In genomic region chr15:101024709-101025108, GRCh38 we compare ENCODE assay signal across 15 cellular contexts.
DNase-seq lines count a peak whose midpoint lies in the region; ATAC-seq and TF ChIP-seq lines count a peak whose summit lies in the region.
"Had no signal": no experiment of that assay in that cellular context is flagged by ENCODE, and none has a peak within 500 bp of the region (broad histone marks: within the 10 kb centered on the region; RNA-seq: fewer than 3 reads in every experiment).

No MANE protein-coding gene starts in this region.

- TF ChIP-seq CTCF in heart right ventricle (IDR thresholded peaks at IDR 0.05) (no peak), neural progenitor cell (IDR thresholded peaks at IDR 0.05) (no peak), tibial nerve (IDR thresholded peaks at IDR 0.05) (no peak)

- H3K4me1 Mint-ChIP-seq in activated CD4-positive, alpha-beta T cell treated with anti-CD3 and anti-CD28 coated beads, Interleukin-2, amount 10 ng/mL, durations not matched to agents 7 days and 5 days: no peaks in the 10 kb centered on the region
- H3K4me1 Mint-ChIP-seq in activated CD4-positive, alpha-beta T cell treated with anti-CD3 and anti-CD28 coated beads, Interleukin-2, amount 10 ng/mL, durations not matched to agents 24 days and 14 days: no peaks in the 10 kb centered on the region
- H3K4me1 Mint-ChIP-seq in neural progenitor cell: peaks cover 32% of the 10 kb centered on the region

- no peak overlapping the region for H3K4me3 Mint-ChIP-seq in activated CD4-positive, alpha-beta T cell treated with anti-CD3 and anti-CD28 coated beads, Interleukin-2, amount 10 ng/mL, durations not matched to agents 7 days and 5 days
- no peak overlapping the region for H3K4me3 Mint-ChIP-seq in activated CD4-positive, alpha-beta T cell treated with anti-CD3 and anti-CD28 coated beads, Interleukin-2, amount 10 ng/mL, durations not matched to agents 24 days and 14 days
- no peak overlapping the region for H3K4me3 Mint-ChIP-seq in neural progenitor cell
- H3K4me3 Mint-ChIP-seq: activated T-cell treated with anti-CD3 and anti-CD28 coated beads, Interleukin-2, amount 50 U/mL, for 4 hours; CD4-positive, alpha-beta T cell had no signal

- no peaks in the 10 kb centered on the region for H3K9me3 Mint-ChIP-seq in activated CD4-positive, alpha-beta T cell treated with anti-CD3 and anti-CD28 coated beads, Interleukin-2, amount 10 ng/mL, durations not matched to agents 7 days and 5 days
- H3K9me3 Mint-ChIP-seq in activated CD4-positive, alpha-beta T cell treated with anti-CD3 and anti-CD28 coated beads, Interleukin-2, amount 10 ng/mL, durations not matched to agents 24 days and 14 days: no peaks in the 10 kb centered on the region
- peaks cover 4% of the 10 kb centered on the region for H3K9me3 Mint-ChIP-seq in neural progenitor cell
- H3K9me3 Mint-ChIP-seq: activated T-cell treated with anti-CD3 and anti-CD28 coated beads, Interleukin-2, amount 50 U/mL, for 4 hours; CD4-positive, alpha-beta T cell had no signal

- peak overlapping the region; percentile 15 to 81 (median 72) for H3K27ac ChIP-seq in heart right ventricle
- H3K27ac ChIP-seq in neural progenitor cell: no peak overlapping the region
- peak overlapping the region in 3 of 4 donors; percentile 52 to 62 (median 54) for H3K27ac ChIP-seq in tibial nerve
- H3K27ac ChIP-seq: 22Rv1, tibial artery had no signal

- H2AFZ ChIP-seq in neural progenitor cell (replicated peaks): no peak overlapping the region

- H3K79me2 ChIP-seq in neural progenitor cell (ENCODE audit: low read depth): no peaks in the 10 kb centered on the region

- CTCF ChIA-PET in activated CD4-positive, alpha-beta T cell treated with anti-CD3 and anti-CD28 coated beads, Interleukin-2, amount 10 ng/mL, durations not matched to agents 7 days and 5 days (lab: Charles Lee): no interaction called here

- intact Hi-C loops in activated CD4-positive, alpha-beta T cell treated with anti-CD3 and anti-CD28 coated beads, Interleukin-2, amount 10 ng/mL, durations not matched to agents 24 days and 14 days (cut with micrococcal nuclease): no loop called here
- intact Hi-C loops in heart right ventricle (cut with DNase I): loop anchor here in 3 of 10 donors (5.0 to 10.0 kb wide), 3 partner anchors 43 to 170 kb away; no protein-coding TSS in a partner anchor

- no peak for DNase-seq in activated CD4-positive, alpha-beta T cell treated with anti-CD3 and anti-CD28 coated beads, Interleukin-2, amount 10 ng/mL, durations not matched to agents 7 days and 5 days
- no peak for DNase-seq in activated CD4-positive, alpha-beta T cell treated with anti-CD3 and anti-CD28 coated beads, Interleukin-2, amount 10 ng/mL, durations not matched to agents 24 days and 14 days
- DNase-seq in heart right ventricle (peak in 1 of 2 donors; percentile 3), neural progenitor cell (ENCODE audit: low spot score) (no peak), tibial nerve (ENCODE audit: low spot score in 2 of 2) (no peak), NCI-H128 (lab: John Stamatoyannopoulos, UW; ENCODE audit: unreplicated experiment) (no peak)
- DNase-seq: activated T-cell treated with anti-CD3 and anti-CD28 coated beads, Interleukin-2, amount 50 U/mL, for 4 hours; CD4-positive, alpha-beta T cell; MG63; NCI-H774 had no signal

- no peaks in the 10 kb centered on the region for H3K36me3 Mint-ChIP-seq in activated CD4-positive, alpha-beta T cell treated with anti-CD3 and anti-CD28 coated beads, Interleukin-2, amount 10 ng/mL, durations not matched to agents 7 days and 5 days (ENCODE audit: low read depth)
- no peaks in the 10 kb centered on the region for H3K36me3 Mint-ChIP-seq in activated CD4-positive, alpha-beta T cell treated with anti-CD3 and anti-CD28 coated beads, Interleukin-2, amount 10 ng/mL, durations not matched to agents 24 days and 14 days (ENCODE audit: low read depth)
- no peaks in the 10 kb centered on the region for H3K36me3 Mint-ChIP-seq in neural progenitor cell

- H3K27me3 ChIP-seq in heart right ventricle (peaks cover 0 to 9% (median 0%) of the 10 kb centered on the region in 7 donors), neural progenitor cell (no peaks in the 10 kb centered on the region), tibial nerve (no peaks in the 10 kb centered on the region)
- H3K27me3 ChIP-seq: MG63, pancreas, tibial artery had no signal

- no peaks in the 10 kb centered on the region for H3K9me3 ChIP-seq in heart right ventricle
- H3K9me3 ChIP-seq in neural progenitor cell (ENCODE audit: low read depth): no peaks in the 10 kb centered on the region
- no peaks in the 10 kb centered on the region for H3K9me3 ChIP-seq in tibial nerve
- H3K9me3 ChIP-seq: MG63, pancreas, tibial artery had no signal

- 88% methylated on average over 15 of the region's 15 CpGs for WGBS in heart right ventricle, 2 donors
- WGBS in tibial nerve, 2 donors: 83 to 85% methylated on average over 14 to 15 of the region's 15 CpGs

- H3K4me1 ChIP-seq in heart right ventricle (peaks cover 0 to 44% (median 18%) of the 10 kb centered on the region in 9 donors), neural progenitor cell (peaks cover 4% of the 10 kb centered on the region), tibial nerve (peaks cover 0 to 20% (median 12%) of the 10 kb centered on the region in 4 donors)
- H3K4me1 ChIP-seq: pancreas, tibial artery had no signal

- no peak overlapping the region for H3K4me2 ChIP-seq in neural progenitor cell

- TF ChIP-seq EP300 in tibial nerve (IDR thresholded peaks at IDR 0.05): no peak

- ATAC-seq in heart right ventricle (no peak), HG02798 (IDR thresholded peaks at IDR 0.05; ENCODE audit: poor library complexity, unreplicated experiment) (no peak), HG03469 (IDR thresholded peaks at IDR 0.05; ENCODE audit: unreplicated experiment) (no peak)
- ATAC-seq: activated T-cell treated with anti-CD3 and anti-CD28 coated beads, Interleukin-2, amount 50 U/mL, for 4 hours had no signal

- H3F3A ChIP-seq in neural progenitor cell (ENCODE audit: low read depth): no peaks in the 10 kb centered on the region

- POLR2A ChIA-PET in activated CD4-positive, alpha-beta T cell treated with anti-CD3 and anti-CD28 coated beads, Interleukin-2, amount 10 ng/mL, durations not matched to agents 7 days and 5 days (lab: Charles Lee): no interaction called here

- no peak overlapping the region for H3K9ac ChIP-seq in neural progenitor cell

- H3K36me3 ChIP-seq in heart right ventricle: peaks cover 0 to 74% (median 0%) of the 10 kb centered on the region in 9 donors
- no peaks in the 10 kb centered on the region for H3K36me3 ChIP-seq in neural progenitor cell
- peaks cover 0 to 35% (median 0%) of the 10 kb centered on the region in 3 donors for H3K36me3 ChIP-seq in tibial nerve

- no peak for TF ChIP-seq POLR2A in tibial nerve (IDR thresholded peaks at IDR 0.05)

- H3K27me3 Mint-ChIP-seq in activated CD4-positive, alpha-beta T cell treated with anti-CD3 and anti-CD28 coated beads, Interleukin-2, amount 10 ng/mL, durations not matched to agents 7 days and 5 days: no peaks in the 10 kb centered on the region
- H3K27me3 Mint-ChIP-seq in activated CD4-positive, alpha-beta T cell treated with anti-CD3 and anti-CD28 coated beads, Interleukin-2, amount 10 ng/mL, durations not matched to agents 24 days and 14 days: peaks cover 2% of the 10 kb centered on the region
- no peaks in the 10 kb centered on the region for H3K27me3 Mint-ChIP-seq in neural progenitor cell (ENCODE audit: insufficient read depth, low read depth)

- peak overlapping the region; percentile 25 for H3K27ac Mint-ChIP-seq in activated CD4-positive, alpha-beta T cell treated with anti-CD3 and anti-CD28 coated beads, Interleukin-2, amount 10 ng/mL, durations not matched to agents 7 days and 5 days
- no peak overlapping the region for H3K27ac Mint-ChIP-seq in activated CD4-positive, alpha-beta T cell treated with anti-CD3 and anti-CD28 coated beads, Interleukin-2, amount 10 ng/mL, durations not matched to agents 24 days and 14 days
- peak overlapping the region; percentile 39 for H3K27ac Mint-ChIP-seq in neural progenitor cell
- H3K27ac Mint-ChIP-seq: CD4-positive, alpha-beta T cell had no signal

- H4K20me1 ChIP-seq in neural progenitor cell (ENCODE audit: low read depth): no peaks in the 10 kb centered on the region

- H3K4me3 ChIP-seq in heart right ventricle (no peak overlapping the region), neural progenitor cell (no peak overlapping the region), tibial nerve (no peak overlapping the region)
- H3K4me3 ChIP-seq: MG63, pancreas, tibial artery had no signal
